ENCODE assay signal across 8 cellular contexts in the genomic region with DNA sequence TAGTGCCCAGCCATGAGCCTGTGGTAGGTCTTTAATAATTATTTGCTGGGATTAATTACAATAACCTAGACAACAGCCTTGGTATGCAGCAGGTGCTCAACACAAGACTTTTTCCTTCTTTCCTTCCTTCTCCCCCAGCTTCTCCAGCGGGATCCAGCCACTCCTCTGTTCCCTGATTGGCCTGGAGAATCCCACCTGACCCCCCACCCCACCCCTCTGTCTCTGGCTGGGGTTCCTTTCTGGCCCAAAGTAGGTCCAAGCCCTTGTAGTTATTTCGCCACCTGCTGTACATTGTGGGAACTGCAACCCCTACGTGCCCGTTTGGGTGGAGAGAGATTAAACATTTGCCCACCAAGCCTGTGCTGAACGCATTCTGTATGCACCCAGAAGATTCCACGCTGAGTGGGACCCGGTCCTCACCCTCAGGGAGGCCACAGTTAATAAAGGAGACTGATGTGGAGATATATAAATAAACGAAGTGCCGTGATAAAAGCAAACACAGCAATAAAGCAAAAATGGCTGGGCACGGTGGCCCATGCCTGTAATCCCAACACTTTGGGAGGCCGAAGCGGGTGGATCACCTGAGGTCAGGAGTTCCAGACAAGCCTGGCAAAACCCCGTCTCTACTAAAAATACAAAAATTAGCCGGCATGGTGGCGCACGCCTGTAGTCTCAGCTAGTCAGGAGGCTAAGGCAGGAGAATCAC. TPM values are rescaled to one million over a fixed set of nuclear protein-coding genes. Genes with fewer than 3 reads are reported as not detected.
DNase-seq lines count a peak whose midpoint lies in the region; ATAC-seq and TF ChIP-seq lines count a peak whose summit lies in the region.

No MANE protein-coding gene starts in this region.

- no peak overlapping the region for H2BK5ac ChIP-seq in trophoblast cell (ENCODE audit: low read depth, low read length, poor library complexity)

- no peaks in the 10 kb centered on the region for H3K4me1 ChIP-seq in trophoblast cell (ENCODE audit: control insufficient read depth in 1 of 2, insufficient read depth in 2 of 2, low read length in 2 of 2)
- no peaks in the 10 kb centered on the region for H3K4me1 ChIP-seq in vagina

- no peaks in the 10 kb centered on the region for H3K9me3 Mint-ChIP-seq in activated T-cell treated with anti-CD3 and anti-CD28 coated beads, Interleukin-2, amount 50 U/mL, for 4 hours

- no peak overlapping the region for H2BK12ac ChIP-seq in trophoblast cell (ENCODE audit: low read length)

- no peak overlapping the region for H2AFZ ChIP-seq in trophoblast cell (ENCODE audit: insufficient read depth, low read length, poor library complexity)

- no peaks in the 10 kb centered on the region for H3K79me2 ChIP-seq in trophoblast cell (ENCODE audit: control insufficient read depth, insufficient read depth, low read length, poor library complexity)

- intact Hi-C loops in vagina (cut with DNase I), result no loop called here

- TF ChIP-seq CTCF in fibroblast of pulmonary artery (IDR thresholded peaks at IDR 0.05; ENCODE audit: low read length, missing control alignments) (peak; percentile 90), vagina (IDR thresholded peaks at IDR 0.05) (peak; percentile 53 to 89 (median 82))

- no peak overlapping the region for H3K14ac ChIP-seq in trophoblast cell (ENCODE audit: low read length)

- no peak overlapping the region for H2AK5ac ChIP-seq in trophoblast cell (ENCODE audit: low read length)

- H4K91ac ChIP-seq in trophoblast cell (ENCODE audit: low read depth, low read length), result no peak overlapping the region

- no peak overlapping the region for H3K27ac ChIP-seq in trophoblast cell (ENCODE audit: low read depth, low read length)
- H3K27ac ChIP-seq in vagina, result no peak overlapping the region

- H3K23ac ChIP-seq in trophoblast cell (ENCODE audit: low read length), result no peak overlapping the region

- H3K4me3 ChIP-seq in fibroblast of pulmonary artery (replicated peaks; ENCODE audit: low read depth, low read length) (no peak overlapping the region), trophoblast cell (ENCODE audit: low read depth, low read length) (no peak overlapping the region), vagina (no peak overlapping the region)

- TF ChIP-seq POLR2A in vagina (IDR thresholded peaks at IDR 0.05), result no peak

- no peaks in the 10 kb centered on the region for H3K36me3 Mint-ChIP-seq in activated T-cell treated with anti-CD3 and anti-CD28 coated beads, Interleukin-2, amount 50 U/mL, for 4 hours (ENCODE audit: insufficient read depth)

- H3K36me3 ChIP-seq in trophoblast cell (ENCODE audit: control insufficient read depth in 1 of 2, insufficient read depth in 2 of 2, low read length in 2 of 2) (peaks cover 58 to 70% of the 10 kb centered on the region in 2 experiments), vagina (peaks cover 0 to 15% of the 10 kb centered on the region in 2 donors)

- no CpG with 5 or more reads among the region's 16 CpGs for WGBS in trophoblast cell (ENCODE audit: extremely low coverage, insufficient coverage, insufficient read length)

- H4K12ac ChIP-seq in trophoblast cell (ENCODE audit: low read depth, low read length), result no peak overlapping the region

- no peak overlapping the region for H3K4me2 ChIP-seq in trophoblast cell (ENCODE audit: low read length)

- no peak overlapping the region for H3K18ac ChIP-seq in trophoblast cell (ENCODE audit: low read length)

- no peak overlapping the region for H2BK120ac ChIP-seq in trophoblast cell (ENCODE audit: insufficient read depth, low read length, poor library complexity)

- H4K8ac ChIP-seq in trophoblast cell (ENCODE audit: low read depth, low read length), result no peak overlapping the region

- H3K27me3 ChIP-seq in trophoblast cell (ENCODE audit: insufficient read depth, low read length) (no peaks in the 10 kb centered on the region), vagina (no peaks in the 10 kb centered on the region)

- H3K79me1 ChIP-seq in trophoblast cell (ENCODE audit: low read length), result no peaks in the 10 kb centered on the region

- no peak overlapping the region for H3K4me3 Mint-ChIP-seq in activated T-cell treated with anti-CD3 and anti-CD28 coated beads, Interleukin-2, amount 50 U/mL, for 4 hours

- H3K4ac ChIP-seq in trophoblast cell (ENCODE audit: low read depth, low read length), result no peak overlapping the region

- peaks cover 14% of the 10 kb centered on the region for H3K4me1 Mint-ChIP-seq in activated T-cell treated with anti-CD3 and anti-CD28 coated beads, Interleukin-2, amount 50 U/mL, for 4 hours (ENCODE audit: low read depth)

- no peaks in the 10 kb centered on the region for H3K27me3 Mint-ChIP-seq in activated T-cell treated with anti-CD3 and anti-CD28 coated beads, Interleukin-2, amount 50 U/mL, for 4 hours (ENCODE audit: low read depth)

- no peak overlapping the region for H3K9ac ChIP-seq in trophoblast cell (ENCODE audit: low read length)

- no peaks in the 10 kb centered on the region for H3K9me3 ChIP-seq in trophoblast cell (ENCODE audit: insufficient read depth, low read depth, low read length)
- H3K9me3 ChIP-seq in vagina, result no peaks in the 10 kb centered on the region

- peak; percentile 88 for DNase-seq in COLO829 (ENCODE audit: low spot score)
- peak; percentile 72 for DNase-seq in RKO (ENCODE audit: low spot score)
- peak; percentile 75 for DNase-seq in activated T-cell treated with anti-CD3 and anti-CD28 coated beads, Interleukin-2, amount 50 U/mL, for 4 hours
- DNase-seq in fibroblast of pulmonary artery (ENCODE audit: low read depth), result peak; percentile 80
- DNase-seq in trophoblast cell, result peak; percentile 56 to 90
- DNase-seq in vagina (ENCODE audit: extremely low spot score in 2 of 2), result no peak

- peak; percentile 41 for ATAC-seq in HG03442 (IDR thresholded peaks at IDR 0.05; ENCODE audit: unreplicated experiment)
- ATAC-seq in activated T-cell treated with anti-CD3 and anti-CD28 coated beads, Interleukin-2, amount 50 U/mL, for 4 hours, result peak; percentile 73 to 77
- no peak for ATAC-seq in GM19452 (IDR thresholded peaks at IDR 0.05; ENCODE audit: unreplicated experiment)

RNA-seq across cellular contexts. Expression of a gene that starts 32.1 kb away (rescaled TPM):
- total RNA-seq in activated T-cell treated with anti-CD3 and anti-CD28 coated beads, Interleukin-2, amount 50 U/mL, for 4 hours, result 100 to 1,000 TPM; 112 to 122 (median 118) TPM
- polyA plus RNA-seq in trophoblast cell (2013), result 79.6 and 80.8 TPM in 2 replicates
- total RNA-seq in vagina, result 78.8 TPM

RNA-seq across cellular contexts. Expression of a gene that starts 37.7 kb away (rescaled TPM):
- total RNA-seq in activated T-cell treated with anti-CD3 and anti-CD28 coated beads, Interleukin-2, amount 50 U/mL, for 4 hours, result under 1 TPM; 0.20 to 0.27 (median 0.26) TPM
- 53.7 and 54.2 TPM in 2 replicates for polyA plus RNA-seq in trophoblast cell (2013)
- 11.8 TPM for total RNA-seq in vagina

Comparison
In these comparisons a context has a peak if more than half of its experiments do, and no peak if none do; other contexts are left out.
1. DNase-seq: peak in COLO829 (single experiment), RKO (single experiment), activated T-cell treated with anti-CD3 and anti-CD28 coated beads, Interleukin-2, amount 50 U/mL, for 4 hours (single experiment), fibroblast of pulmonary artery (single experiment) and trophoblast cell (2 of 2); none in vagina (0 of 2).
2. RNA of a gene that starts 37.7 kb away (total RNA-seq): 11.8 TPM in vagina (single experiment); 0.20 to 0.27 TPM in activated T-cell treated with anti-CD3 and anti-CD28 coated beads, Interleukin-2, amount 50 U/mL, for 4 hours; every median in the first group is over 10 times any median in the second.